Comparison of ENCODE assay signal across 8 cellular contexts in the genomic region with DNA sequence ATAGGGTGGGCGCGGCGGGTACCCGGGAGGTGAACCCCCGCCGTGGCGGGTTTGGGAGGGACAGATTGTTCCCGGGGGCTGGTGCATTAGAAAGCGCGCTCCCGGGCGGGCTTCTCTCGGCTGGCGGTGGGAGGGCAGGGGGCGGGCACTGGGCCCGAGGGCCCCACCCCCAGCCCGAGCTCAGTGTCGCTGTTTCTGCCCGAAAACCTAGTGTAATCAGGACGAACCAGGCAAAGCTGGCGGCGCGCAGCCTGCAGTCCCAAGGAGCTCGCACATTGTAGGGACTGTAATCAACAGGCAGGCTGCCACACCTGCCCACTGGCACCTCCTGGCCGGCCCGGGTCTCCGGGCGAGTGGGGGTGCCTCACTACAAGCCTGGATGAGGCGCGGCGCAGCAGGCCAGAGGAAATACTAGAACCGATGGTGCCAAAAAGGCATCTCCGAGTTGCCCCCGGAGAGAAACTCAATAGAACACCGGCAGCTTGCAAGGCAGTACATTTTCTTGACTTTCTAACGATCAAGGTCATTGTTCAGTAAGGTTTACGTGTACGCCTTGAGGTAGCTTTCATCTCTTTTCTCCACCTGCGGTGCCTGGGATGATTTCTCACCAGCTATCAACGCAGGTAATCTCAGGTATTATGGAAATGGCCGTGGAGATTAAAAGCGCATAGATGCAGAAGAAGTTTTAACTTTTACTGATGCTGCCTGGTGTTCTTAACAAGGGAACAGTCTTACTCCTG. TPM values are rescaled to one million over a fixed set of nuclear protein-coding genes. Genes with fewer than 3 reads are reported as not detected.
DNase-seq lines count a peak whose midpoint lies in the region; ATAC-seq and TF ChIP-seq lines count a peak whose summit lies in the region.

No MANE protein-coding gene starts in this region.

- POLR2A ChIA-PET in MCF 10A (lab: Yijun Ruan, JAX): no interaction called here

- H3K27ac ChIP-seq in VCaP: peak overlapping the region; percentile 67

- H3K4me1 Mint-ChIP-seq in MCF 10A (ENCODE audit: insufficient read depth, unreplicated experiment): peaks cover 8% of the 10 kb centered on the region

- peaks cover 7% of the 10 kb centered on the region for H3K9me3 Mint-ChIP-seq in MCF 10A (ENCODE audit: unreplicated experiment)

- H3K27me3 Mint-ChIP-seq in MCF 10A (ENCODE audit: insufficient read depth, unreplicated experiment): peaks cover 86% of the 10 kb centered on the region

- no peak overlapping the region for H3K27ac Mint-ChIP-seq in MCF 10A (ENCODE audit: low read depth, unreplicated experiment)

- ATAC-seq in HG02840 (IDR thresholded peaks at IDR 0.05; ENCODE audit: low FRiP score, unreplicated experiment): no peak

- peak overlapping the region; percentile 50 for H3K4me3 Mint-ChIP-seq in MCF 10A (ENCODE audit: unreplicated experiment)

- no TSS peak for BruUV-seq in MCF 10A (replicated peaks; lab: Mats Ljungman, UMichigan)

- TF ChIP-seq CTCF in VCaP (conservative IDR thresholded peaks at IDR 0.05): no peak
- TF ChIP-seq CTCF in MCF 10A (IDR thresholded peaks at IDR 0.05; ENCODE audit: unreplicated experiment): no peak

- peak; percentile 45 to 75 for DNase-seq in NCI-H2081 (lab: John Stamatoyannopoulos, UW)
- DNase-seq in NCI-H2081 treated with DMSO at 0.1 percent for 48 hours (lab: John Stamatoyannopoulos, UW): no peak
- peak; percentile 28 for DNase-seq in NCI-H1048 (lab: John Stamatoyannopoulos, UW)
- DNase-seq in MCF 10A (ENCODE audit: unreplicated experiment): peak; percentile 12
- peak; percentile 90 for DNase-seq in left kidney (ENCODE audit: low read depth, low spot score)
- peak; percentile 48 for DNase-seq in stimulated activated CD4-positive, alpha-beta T cell treated with anti-CD3 and anti-CD28 coated beads, Interleukin-2, amount 100 ng/mL, for 4 hours (ENCODE audit: low read depth)

- H3K36me3 Mint-ChIP-seq in MCF 10A (ENCODE audit: insufficient read depth, unreplicated experiment): no peaks in the 10 kb centered on the region

- intact Hi-C loops in MCF 10A (cut with micrococcal nuclease): no loop called here

- CTCF ChIA-PET in MCF 10A (lab: Yijun Ruan, JAX): interaction anchor here (0.7 to 4.3 kb wide), 8 partner anchors 11 to 1489 kb away, joined by 3 to 31 read pairs (median 3); no protein-coding TSS in a partner anchor

RNA-seq across cellular contexts. Expression of gene SPTB, which starts 0.8 kb away (rescaled TPM):
- total RNA-seq in MCF 10A (2022): 1.3 and 2.1 TPM in 2 replicates

RNA-seq across cellular contexts. Expression of gene CHURC1, which starts 33.7 kb away (rescaled TPM):
- total RNA-seq in MCF 10A (2022): 72.5 and 89.2 TPM in 2 replicates
